In the genomic region with DNA sequence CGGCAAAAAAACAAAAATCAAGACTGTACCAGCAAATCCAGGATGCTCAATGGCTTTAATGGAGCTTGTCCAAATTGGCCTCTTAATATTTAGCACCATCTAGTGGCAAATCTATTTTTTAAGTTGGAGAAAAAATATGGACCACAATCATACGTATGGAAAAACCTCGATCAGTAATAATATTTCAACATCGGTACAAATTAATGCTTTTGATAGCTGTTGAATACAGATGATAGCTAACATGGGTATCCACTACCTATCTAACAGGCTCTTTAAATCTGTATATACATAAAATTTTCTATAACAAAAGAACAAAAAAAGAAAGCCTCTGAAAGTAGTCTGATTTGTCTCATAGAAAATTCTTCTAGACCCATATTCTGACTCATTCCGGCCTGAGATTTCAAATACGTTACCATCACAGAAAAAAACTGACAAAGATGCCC, we compare ENCODE assay signal across 8 cellular contexts. TPM values are rescaled to one million over a fixed set of nuclear protein-coding genes. Genes with fewer than 3 reads are reported as not detected.
DNase-seq lines count a peak whose midpoint lies in the region; ATAC-seq and TF ChIP-seq lines count a peak whose summit lies in the region.

No MANE protein-coding gene starts in this region.

- ATAC-seq in T-cell (replicated peaks in 1 of 4) (peak; percentile 64 to 73 (median 67)), GM19452 (IDR thresholded peaks at IDR 0.05; ENCODE audit: unreplicated experiment) (no peak)

- H3K79me2 ChIP-seq in ACC112 (ENCODE audit: control insufficient read depth, insufficient read depth, low read length, unreplicated experiment): peaks cover 39% of the 10 kb centered on the region

- peak overlapping the region; percentile 47 for H2AFZ ChIP-seq in ACC112 (ENCODE audit: low read length, unreplicated experiment)

- peaks cover 34% of the 10 kb centered on the region for H3K4me1 ChIP-seq in ACC112 (ENCODE audit: control insufficient read depth, insufficient read depth, low read length, unreplicated experiment)

- DNase-seq in GM06990 (ENCODE audit: extremely low read depth, insufficient read length): peak; percentile 19
- DNase-seq in NCI-H1105 (lab: John Stamatoyannopoulos, UW): peak; percentile 52
- DNase-seq in T-cell: peak in 1 of 34 experiments; percentile 8
- peak; percentile 48 for DNase-seq in foreskin melanocyte
- peak; percentile 52 for DNase-seq in putamen (ENCODE audit: low spot score)
- DNase-seq in T1000 (lab: John Stamatoyannopoulos, UW): no peak

- H3K27me3 Mint-ChIP-seq in T-cell: no peaks in the 10 kb centered on the region

- POLR2A ChIA-PET in T-cell (lab: Charles Lee): interaction anchor here (0.5 to 4.9 kb wide), 14 partner anchors 8 to 121 kb away, joined by 3 to 131 read pairs (median 5); a partner anchor contains a TSS

- H3K36me3 ChIP-seq in ACC112 (ENCODE audit: insufficient read depth, low read length): no peaks in the 10 kb centered on the region
- H3K36me3 ChIP-seq in GM06990 (ENCODE audit: control insufficient read depth, insufficient read depth, low read length): peaks cover 2% of the 10 kb centered on the region; the same call in 1 of the 2 replicates

- H3K9me3 Mint-ChIP-seq in T-cell: no peaks in the 10 kb centered on the region

- peaks cover 47 to 49% (median 48%) of the 10 kb centered on the region in 3 donors for H3K4me1 Mint-ChIP-seq in T-cell

- peaks cover 15% of the 10 kb centered on the region for H3K36me3 Mint-ChIP-seq in T-cell

- H3K27me3 ChIP-seq in ACC112 (ENCODE audit: insufficient read depth, low read length) (no peaks in the 10 kb centered on the region), GM06990 (replicated peaks; ENCODE audit: control insufficient read depth, insufficient read depth, low read length) (no peaks in the 10 kb centered on the region)

- H3K4me3 Mint-ChIP-seq in T-cell: peak overlapping the region in 2 of 3 donors; percentile 46 to 52

- CTCF ChIA-PET in T-cell (lab: Charles Lee): interaction anchor here (0.5 to 6.3 kb wide), 70 partner anchors 9 to 770 kb away, joined by 3 to 548 read pairs (median 5); a partner anchor contains a TSS

- H3K27ac ChIP-seq in ACC112 (ENCODE audit: low read depth, low read length): peak overlapping the region; percentile 45

- H3K4me3 ChIP-seq in ACC112 (ENCODE audit: low read depth, low read length) (peak overlapping the region; percentile 50; the same call in 1 of the 2 replicates), GM06990 (replicated peaks; ENCODE audit: low read depth, low read length) (no peak overlapping the region)

- peak; percentile 54 for TF ChIP-seq CTCF in GM06990 (IDR thresholded peaks at IDR 0.05; ENCODE audit: insufficient read depth, low read length, poor library complexity, severe bottlenecking)

- H3K27ac Mint-ChIP-seq in T-cell: peak overlapping the region; percentile 36 to 79

RNA-seq across cellular contexts. Expression of a gene that starts 29.2 kb away (rescaled TPM):
- 10 to 100 TPM; 49.6 to 92.1 (median 67.8) TPM for total RNA-seq in T-cell

RNA-seq across cellular contexts. Expression of a gene that starts 58.4 kb away (rescaled TPM):
- total RNA-seq in T-cell: 10 to 100 TPM; 14.1 to 21.3 (median 17.3) TPM
